Comparison of ENCODE assay signal across 11 cellular contexts in the genomic region with DNA sequence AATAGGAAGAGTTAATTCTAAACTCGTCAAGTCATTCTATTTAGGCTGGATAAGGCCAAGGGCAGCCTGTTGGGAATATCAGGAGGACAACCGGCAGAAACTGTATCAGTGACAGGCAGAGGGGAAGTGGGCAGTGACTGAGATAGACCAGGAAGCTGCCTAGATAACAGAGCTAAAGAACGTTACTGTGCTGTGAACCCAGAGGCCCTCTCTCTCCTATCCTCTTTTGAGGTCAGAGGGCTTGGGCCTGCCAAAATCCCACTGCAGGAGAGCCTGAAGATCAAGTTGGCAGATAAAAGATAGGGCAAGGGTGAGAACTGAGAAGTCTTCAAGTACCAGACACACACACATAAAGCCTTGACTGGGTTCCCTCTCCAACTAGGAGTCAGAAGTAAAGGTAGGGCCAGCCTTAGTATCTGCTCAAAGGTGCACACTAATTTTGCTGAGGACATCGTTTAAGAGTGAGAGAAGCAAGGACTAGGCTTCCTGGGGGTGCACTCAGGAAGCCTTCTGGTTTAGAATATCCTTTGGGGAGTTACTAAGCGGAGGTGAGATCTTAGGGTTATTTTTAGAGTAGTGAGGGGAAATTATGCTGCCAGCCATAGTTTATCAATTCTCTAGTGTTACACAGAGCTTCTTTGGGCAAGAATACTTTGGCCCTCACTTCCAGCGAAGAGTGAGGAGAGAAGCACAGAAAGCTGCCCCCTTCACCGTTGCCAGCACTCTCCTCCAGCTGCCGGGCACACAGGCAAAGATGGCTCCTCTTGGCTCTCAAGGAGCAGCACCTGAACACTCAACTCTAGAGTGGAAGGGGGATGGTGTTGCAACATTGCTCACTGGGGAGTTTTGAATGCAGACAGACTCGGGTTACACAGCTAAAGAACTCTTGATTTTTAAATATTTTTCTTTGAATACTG. TPM values are rescaled to one million over a fixed set of nuclear protein-coding genes. Genes with fewer than 3 reads are reported as not detected.
DNase-seq lines count a peak whose midpoint lies in the region; ATAC-seq and TF ChIP-seq lines count a peak whose summit lies in the region.
"Had no signal": no experiment of that assay in that cellular context is flagged by ENCODE, and none has a peak within 500 bp of the region (broad histone marks: within the 10 kb centered on the region; RNA-seq: fewer than 3 reads in every experiment).

No MANE protein-coding gene starts in this region.

- H3K27me3 ChIP-seq in BE2C (no peaks in the 10 kb centered on the region), Peyer's patch (no peaks in the 10 kb centered on the region)

- peak overlapping the region; percentile 60 for H3K27ac ChIP-seq in mesodermal cell (ENCODE audit: low read depth, low read length, severe bottlenecking)
- no peak overlapping the region for H3K27ac ChIP-seq in Peyer's patch

- TF ChIP-seq CTCF in BE2C (IDR thresholded peaks at IDR 0.05; ENCODE audit: low read depth, low read length) (no peak), Peyer's patch (IDR thresholded peaks at IDR 0.05) (no peak)

- no peaks in the 10 kb centered on the region for H3K36me3 ChIP-seq in mesodermal cell (ENCODE audit: control insufficient read depth, insufficient read depth, low read length)
- H3K36me3 ChIP-seq in BE2C = no peaks in the 10 kb centered on the region
- H3K36me3 ChIP-seq in Peyer's patch = no peaks in the 10 kb centered on the region

- no peak overlapping the region for H3K4me3 ChIP-seq in mesodermal cell (ENCODE audit: extremely low read depth, insufficient read depth, low read length, poor library complexity, severe bottlenecking)
- H3K4me3 ChIP-seq in BE2C (ENCODE audit: low read depth, low read length) = no peak overlapping the region
- no peak overlapping the region for H3K4me3 ChIP-seq in Peyer's patch

- H3K4me1 ChIP-seq in mesodermal cell (ENCODE audit: control insufficient read depth, insufficient read depth, low read length, poor library complexity, severe bottlenecking) (no peaks in the 10 kb centered on the region), BE2C (no peaks in the 10 kb centered on the region), Peyer's patch (no peaks in the 10 kb centered on the region)

- DNase-seq in amniotic epithelial cell (ENCODE audit: low read depth) (peak; percentile 11), BE2C (no peak), Peyer's patch (no peak)
- DNase-seq in stimulated activated CD4-positive, alpha-beta T cell treated with anti-CD3 and anti-CD28 coated beads, Interleukin-2, amount 100 ng/mL, for 24 hours = no peak
- DNase-seq: activated CD4-positive, alpha-beta T cell treated with anti-CD3 and anti-CD28 coated beads for 48 hours; kidney glomerular epithelial cell; PC-3 had no signal

- 81 to 86% methylated on average over 6 to 7 of the region's 9 CpGs for WGBS in mesodermal cell (ENCODE audit: insufficient coverage in 2 of 2), 2 experiments

- H3K9me3 ChIP-seq in mesodermal cell (ENCODE audit: control insufficient read depth, low read length) = no peaks in the 10 kb centered on the region
- no peaks in the 10 kb centered on the region for H3K9me3 ChIP-seq in BE2C
- no peaks in the 10 kb centered on the region for H3K9me3 ChIP-seq in Peyer's patch

- peak; percentile 74 for ATAC-seq in GM18502 (IDR thresholded peaks at IDR 0.05; ENCODE audit: poor library complexity, unreplicated experiment)
- peak; percentile 46 for ATAC-seq in HG02798 (IDR thresholded peaks at IDR 0.05; ENCODE audit: poor library complexity, unreplicated experiment)
- no peak for ATAC-seq in HG03159 (IDR thresholded peaks at IDR 0.05; ENCODE audit: unreplicated experiment)
- ATAC-seq: PC-3 had no signal

- no peak for TF ChIP-seq POLR2A in Peyer's patch (IDR thresholded peaks at IDR 0.05)

RNA-seq across cellular contexts. Expression of gene CAVIN2, which starts 9.8 kb away (rescaled TPM):
- polyA plus RNA-seq in mesodermal cell (2013, experiment 1 of 2) = 2.3 TPM
- polyA plus RNA-seq in mesodermal cell (2013, experiment 2 of 2) = 3.6 TPM
- polyA plus RNA-seq in BE2C (2012; ENCODE audit: insufficient read depth, insufficient read length, low read depth) = 0.31 TPM
- total RNA-seq in Peyer's patch = 10 to 100 TPM in 3 of 4 donors, 1 to 10 TPM in 1; 7.9 to 49.5 (median 15.2) TPM
